Comparison of ENCODE assay signal across 1 cellular context in the genomic region with DNA sequence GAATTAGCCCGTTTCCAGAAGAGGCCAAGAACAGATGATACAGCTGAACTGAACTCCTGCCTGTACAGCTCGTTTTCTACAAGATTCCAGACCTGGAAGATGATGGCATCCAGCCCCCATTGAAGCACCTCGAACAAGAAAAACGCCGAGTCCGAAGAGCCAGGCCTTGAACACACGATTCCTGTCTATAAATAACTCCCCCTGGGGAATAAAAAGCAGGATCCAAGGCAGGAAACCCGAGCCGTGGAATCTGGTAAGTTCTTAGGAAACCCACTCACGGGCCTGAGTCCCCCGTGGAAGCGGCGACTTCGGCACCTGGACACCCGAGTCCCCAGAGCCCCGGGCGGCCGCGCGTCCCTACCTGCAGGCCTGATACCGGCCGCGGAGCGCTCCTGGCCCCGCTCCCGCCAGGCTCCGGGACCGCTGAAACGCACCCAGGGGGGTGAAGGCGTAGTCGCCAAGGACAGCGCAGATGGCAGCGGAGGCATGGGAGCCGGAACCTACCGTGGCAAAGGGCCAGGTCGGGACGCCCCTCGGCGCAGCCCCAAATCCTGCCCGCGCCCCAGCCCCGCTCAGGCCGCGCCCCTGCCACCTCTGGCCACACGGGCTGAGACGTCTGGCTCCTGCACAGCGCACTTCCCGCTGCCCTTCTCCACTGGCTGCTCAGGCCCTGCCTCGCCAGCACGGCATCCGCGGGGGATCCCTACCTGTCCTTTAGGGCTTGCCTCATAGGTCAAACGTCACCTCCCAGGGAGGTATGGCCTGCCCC.
TF ChIP-seq lines count a peak whose summit lies in the region.

No MANE protein-coding gene starts in this region.

TF ChIP-seq in HEK293, 187 proteins besides CTCF, POLR2A, EP300 and RAD21 (continued from another document and continues in another):
- TF ChIP-seq ZNF549 (tag by site-specific recombination; IDR thresholded peaks at IDR 0.05), result no peak
- peak; percentile 99 for TF ChIP-seq GLIS1 (tag by site-specific recombination; IDR thresholded peaks at IDR 0.05)
- TF ChIP-seq ZFP69B (tag by site-specific recombination; IDR thresholded peaks at IDR 0.05), result peak; percentile 82
- no peak for TF ChIP-seq ZFP41 (tag by site-specific recombination; IDR thresholded peaks at IDR 0.05; ENCODE audit: borderline replicate concordance)
- TF ChIP-seq ZNF16 (tag by site-specific recombination; IDR thresholded peaks at IDR 0.05; ENCODE audit: low read depth), result no peak
- TF ChIP-seq SP3 (tag by site-specific recombination; IDR thresholded peaks at IDR 0.05), result peak; percentile 39; the same call in 1 of the 2 replicates
- TF ChIP-seq, protein P1, sequence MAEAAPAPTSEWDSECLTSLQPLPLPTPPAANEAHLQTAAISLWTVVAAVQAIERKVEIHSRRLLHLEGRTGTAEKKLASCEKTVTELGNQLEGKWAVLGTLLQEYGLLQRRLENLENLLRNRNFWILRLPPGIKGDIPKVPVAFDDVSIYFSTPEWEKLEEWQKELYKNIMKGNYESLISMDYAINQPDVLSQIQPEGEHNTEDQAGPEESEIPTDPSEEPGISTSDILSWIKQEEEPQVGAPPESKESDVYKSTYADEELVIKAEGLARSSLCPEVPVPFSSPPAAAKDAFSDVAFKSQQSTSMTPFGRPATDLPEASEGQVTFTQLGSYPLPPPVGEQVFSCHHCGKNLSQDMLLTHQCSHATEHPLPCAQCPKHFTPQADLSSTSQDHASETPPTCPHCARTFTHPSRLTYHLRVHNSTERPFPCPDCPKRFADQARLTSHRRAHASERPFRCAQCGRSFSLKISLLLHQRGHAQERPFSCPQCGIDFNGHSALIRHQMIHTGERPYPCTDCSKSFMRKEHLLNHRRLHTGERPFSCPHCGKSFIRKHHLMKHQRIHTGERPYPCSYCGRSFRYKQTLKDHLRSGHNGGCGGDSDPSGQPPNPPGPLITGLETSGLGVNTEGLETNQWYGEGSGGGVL (tag by site-specific recombination; IDR thresholded peaks at IDR 0.05), result no peak
- peak; percentile 59; the same call in 1 of the 2 replicates for TF ChIP-seq ZNF394 (tag by site-specific recombination; IDR thresholded peaks at IDR 0.05; ENCODE audit: borderline replicate concordance)
- peak; percentile 35; the same call in 1 of the 2 replicates for TF ChIP-seq SP2 (tag by site-specific recombination; IDR thresholded peaks at IDR 0.05)
- TF ChIP-seq ZNF324 (tag by site-specific recombination; IDR thresholded peaks at IDR 0.05), result 0 out of 2 replicates have a peak, but pooled peaks have one; percentile 16
- TF ChIP-seq ZNF2 (tag by site-specific recombination; IDR thresholded peaks at IDR 0.05), result peak; percentile 63; the same call in 1 of the 2 replicates
- TF ChIP-seq, protein P2, sequence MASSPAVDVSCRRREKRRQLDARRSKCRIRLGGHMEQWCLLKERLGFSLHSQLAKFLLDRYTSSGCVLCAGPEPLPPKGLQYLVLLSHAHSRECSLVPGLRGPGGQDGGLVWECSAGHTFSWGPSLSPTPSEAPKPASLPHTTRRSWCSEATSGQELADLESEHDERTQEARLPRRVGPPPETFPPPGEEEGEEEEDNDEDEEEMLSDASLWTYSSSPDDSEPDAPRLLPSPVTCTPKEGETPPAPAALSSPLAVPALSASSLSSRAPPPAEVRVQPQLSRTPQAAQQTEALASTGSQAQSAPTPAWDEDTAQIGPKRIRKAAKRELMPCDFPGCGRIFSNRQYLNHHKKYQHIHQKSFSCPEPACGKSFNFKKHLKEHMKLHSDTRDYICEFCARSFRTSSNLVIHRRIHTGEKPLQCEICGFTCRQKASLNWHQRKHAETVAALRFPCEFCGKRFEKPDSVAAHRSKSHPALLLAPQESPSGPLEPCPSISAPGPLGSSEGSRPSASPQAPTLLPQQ (tag by site-specific recombination; IDR thresholded peaks at IDR 0.05), result peak; percentile 91
- peak; percentile 88 for TF ChIP-seq ZNF341 (tag by site-specific recombination; IDR thresholded peaks at IDR 0.05; ENCODE audit: low read depth)
- TF ChIP-seq ZNF433 (tag by site-specific recombination; IDR thresholded peaks at IDR 0.05; ENCODE audit: low read depth), result no peak
- TF ChIP-seq, protein P3, sequence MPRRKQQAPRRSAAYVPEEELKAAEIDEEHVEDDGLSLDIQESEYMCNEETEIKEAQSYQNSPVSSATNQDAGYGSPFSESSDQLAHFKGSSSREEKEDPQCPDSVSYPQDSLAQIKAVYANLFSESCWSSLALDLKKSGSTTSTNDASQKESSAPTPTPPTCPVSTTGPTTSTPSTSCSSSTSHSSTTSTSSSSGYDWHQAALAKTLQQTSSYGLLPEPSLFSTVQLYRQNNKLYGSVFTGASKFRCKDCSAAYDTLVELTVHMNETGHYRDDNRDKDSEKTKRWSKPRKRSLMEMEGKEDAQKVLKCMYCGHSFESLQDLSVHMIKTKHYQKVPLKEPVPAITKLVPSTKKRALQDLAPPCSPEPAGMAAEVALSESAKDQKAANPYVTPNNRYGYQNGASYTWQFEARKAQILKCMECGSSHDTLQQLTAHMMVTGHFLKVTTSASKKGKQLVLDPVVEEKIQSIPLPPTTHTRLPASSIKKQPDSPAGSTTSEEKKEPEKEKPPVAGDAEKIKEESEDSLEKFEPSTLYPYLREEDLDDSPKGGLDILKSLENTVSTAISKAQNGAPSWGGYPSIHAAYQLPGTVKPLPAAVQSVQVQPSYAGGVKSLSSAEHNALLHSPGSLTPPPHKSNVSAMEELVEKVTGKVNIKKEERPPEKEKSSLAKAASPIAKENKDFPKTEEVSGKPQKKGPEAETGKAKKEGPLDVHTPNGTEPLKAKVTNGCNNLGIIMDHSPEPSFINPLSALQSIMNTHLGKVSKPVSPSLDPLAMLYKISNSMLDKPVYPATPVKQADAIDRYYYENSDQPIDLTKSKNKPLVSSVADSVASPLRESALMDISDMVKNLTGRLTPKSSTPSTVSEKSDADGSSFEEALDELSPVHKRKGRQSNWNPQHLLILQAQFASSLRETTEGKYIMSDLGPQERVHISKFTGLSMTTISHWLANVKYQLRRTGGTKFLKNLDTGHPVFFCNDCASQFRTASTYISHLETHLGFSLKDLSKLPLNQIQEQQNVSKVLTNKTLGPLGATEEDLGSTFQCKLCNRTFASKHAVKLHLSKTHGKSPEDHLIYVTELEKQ (tag by site-specific recombination; IDR thresholded peaks at IDR 0.05; ENCODE audit: borderline replicate concordance), result peak; percentile 8; the same call in 1 of the 2 replicates
- TF ChIP-seq OSR2 (tag by site-specific recombination; IDR thresholded peaks at IDR 0.05), result peak; percentile 36
- TF ChIP-seq ZNF239 (tag by site-specific recombination; IDR thresholded peaks at IDR 0.05), result no peak
- peak; percentile 43 for TF ChIP-seq KLF16 (tag by site-specific recombination; IDR thresholded peaks at IDR 0.05)
- TF ChIP-seq ZNF248 (tag by site-specific recombination; IDR thresholded peaks at IDR 0.05), result no peak
- peak; percentile 72 for TF ChIP-seq ZFHX2 (tag by site-specific recombination; conservative IDR thresholded peaks at IDR 0.05)
- peak; percentile 72 for TF ChIP-seq SP7 (tag by site-specific recombination; IDR thresholded peaks at IDR 0.05)
- no peak for TF ChIP-seq SETDB1 (IDR thresholded peaks at IDR 0.05; ENCODE audit: insufficient read length, low read length)
- TF ChIP-seq ZNF561 (tag by site-specific recombination; IDR thresholded peaks at IDR 0.05; ENCODE audit: borderline replicate concordance), result peak; percentile 40; the same call in 1 of the 2 replicates
- TF ChIP-seq GLIS2 (tag by site-specific recombination; IDR thresholded peaks at IDR 0.05), result peak; percentile 85
- TF ChIP-seq, protein P4, sequence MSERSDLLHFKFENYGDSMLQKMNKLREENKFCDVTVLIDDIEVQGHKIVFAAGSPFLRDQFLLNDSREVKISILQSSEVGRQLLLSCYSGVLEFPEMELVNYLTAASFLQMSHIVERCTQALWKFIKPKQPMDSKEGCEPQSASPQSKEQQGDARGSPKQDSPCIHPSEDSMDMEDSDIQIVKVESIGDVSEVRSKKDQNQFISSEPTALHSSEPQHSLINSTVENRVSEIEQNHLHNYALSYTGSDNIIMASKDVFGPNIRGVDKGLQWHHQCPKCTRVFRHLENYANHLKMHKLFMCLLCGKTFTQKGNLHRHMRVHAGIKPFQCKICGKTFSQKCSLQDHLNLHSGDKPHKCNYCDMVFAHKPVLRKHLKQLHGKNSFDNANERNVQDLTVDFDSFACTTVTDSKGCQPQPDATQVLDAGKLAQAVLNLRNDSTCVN (tag by site-specific recombination; optimal IDR thresholded peaks at IDR 0.05), result peak; percentile 91
- TF ChIP-seq, protein P5, sequence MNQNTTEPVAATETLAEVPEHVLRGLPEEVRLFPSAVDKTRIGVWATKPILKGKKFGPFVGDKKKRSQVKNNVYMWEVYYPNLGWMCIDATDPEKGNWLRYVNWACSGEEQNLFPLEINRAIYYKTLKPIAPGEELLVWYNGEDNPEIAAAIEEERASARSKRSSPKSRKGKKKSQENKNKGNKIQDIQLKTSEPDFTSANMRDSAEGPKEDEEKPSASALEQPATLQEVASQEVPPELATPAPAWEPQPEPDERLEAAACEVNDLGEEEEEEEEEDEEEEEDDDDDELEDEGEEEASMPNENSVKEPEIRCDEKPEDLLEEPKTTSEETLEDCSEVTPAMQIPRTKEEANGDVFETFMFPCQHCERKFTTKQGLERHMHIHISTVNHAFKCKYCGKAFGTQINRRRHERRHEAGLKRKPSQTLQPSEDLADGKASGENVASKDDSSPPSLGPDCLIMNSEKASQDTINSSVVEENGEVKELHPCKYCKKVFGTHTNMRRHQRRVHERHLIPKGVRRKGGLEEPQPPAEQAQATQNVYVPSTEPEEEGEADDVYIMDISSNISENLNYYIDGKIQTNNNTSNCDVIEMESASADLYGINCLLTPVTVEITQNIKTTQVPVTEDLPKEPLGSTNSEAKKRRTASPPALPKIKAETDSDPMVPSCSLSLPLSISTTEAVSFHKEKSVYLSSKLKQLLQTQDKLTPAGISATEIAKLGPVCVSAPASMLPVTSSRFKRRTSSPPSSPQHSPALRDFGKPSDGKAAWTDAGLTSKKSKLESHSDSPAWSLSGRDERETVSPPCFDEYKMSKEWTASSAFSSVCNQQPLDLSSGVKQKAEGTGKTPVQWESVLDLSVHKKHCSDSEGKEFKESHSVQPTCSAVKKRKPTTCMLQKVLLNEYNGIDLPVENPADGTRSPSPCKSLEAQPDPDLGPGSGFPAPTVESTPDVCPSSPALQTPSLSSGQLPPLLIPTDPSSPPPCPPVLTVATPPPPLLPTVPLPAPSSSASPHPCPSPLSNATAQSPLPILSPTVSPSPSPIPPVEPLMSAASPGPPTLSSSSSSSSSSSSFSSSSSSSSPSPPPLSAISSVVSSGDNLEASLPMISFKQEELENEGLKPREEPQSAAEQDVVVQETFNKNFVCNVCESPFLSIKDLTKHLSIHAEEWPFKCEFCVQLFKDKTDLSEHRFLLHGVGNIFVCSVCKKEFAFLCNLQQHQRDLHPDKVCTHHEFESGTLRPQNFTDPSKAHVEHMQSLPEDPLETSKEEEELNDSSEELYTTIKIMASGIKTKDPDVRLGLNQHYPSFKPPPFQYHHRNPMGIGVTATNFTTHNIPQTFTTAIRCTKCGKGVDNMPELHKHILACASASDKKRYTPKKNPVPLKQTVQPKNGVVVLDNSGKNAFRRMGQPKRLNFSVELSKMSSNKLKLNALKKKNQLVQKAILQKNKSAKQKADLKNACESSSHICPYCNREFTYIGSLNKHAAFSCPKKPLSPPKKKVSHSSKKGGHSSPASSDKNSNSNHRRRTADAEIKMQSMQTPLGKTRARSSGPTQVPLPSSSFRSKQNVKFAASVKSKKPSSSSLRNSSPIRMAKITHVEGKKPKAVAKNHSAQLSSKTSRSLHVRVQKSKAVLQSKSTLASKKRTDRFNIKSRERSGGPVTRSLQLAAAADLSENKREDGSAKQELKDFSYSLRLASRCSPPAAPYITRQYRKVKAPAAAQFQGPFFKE (tag by site-specific recombination; IDR thresholded peaks at IDR 0.05; ENCODE audit: borderline replicate concordance), result peak; percentile 78; the same call in 1 of the 2 replicates
- TF ChIP-seq ZNF169 (tag by site-specific recombination; IDR thresholded peaks at IDR 0.05), result no peak
- peak; percentile 83 for TF ChIP-seq KLF1 (tag by site-specific recombination; IDR thresholded peaks at IDR 0.05)
- no peak for TF ChIP-seq TCF7L2 (IDR thresholded peaks at IDR 0.05; ENCODE audit: borderline replicate concordance, low read depth, low read length)
- no peak for TF ChIP-seq ZNF626 (tag by site-specific recombination; IDR thresholded peaks at IDR 0.05)
- TF ChIP-seq ZNF423 (tag by site-specific recombination; IDR thresholded peaks at IDR 0.05), result peak; percentile 82; the same call in 1 of the 2 replicates
- no peak for TF ChIP-seq ZNF621 (tag by site-specific recombination; IDR thresholded peaks at IDR 0.05)
- no peak for TF ChIP-seq ZNF624 (tag by site-specific recombination; IDR thresholded peaks at IDR 0.05)
- TF ChIP-seq, protein P6, sequence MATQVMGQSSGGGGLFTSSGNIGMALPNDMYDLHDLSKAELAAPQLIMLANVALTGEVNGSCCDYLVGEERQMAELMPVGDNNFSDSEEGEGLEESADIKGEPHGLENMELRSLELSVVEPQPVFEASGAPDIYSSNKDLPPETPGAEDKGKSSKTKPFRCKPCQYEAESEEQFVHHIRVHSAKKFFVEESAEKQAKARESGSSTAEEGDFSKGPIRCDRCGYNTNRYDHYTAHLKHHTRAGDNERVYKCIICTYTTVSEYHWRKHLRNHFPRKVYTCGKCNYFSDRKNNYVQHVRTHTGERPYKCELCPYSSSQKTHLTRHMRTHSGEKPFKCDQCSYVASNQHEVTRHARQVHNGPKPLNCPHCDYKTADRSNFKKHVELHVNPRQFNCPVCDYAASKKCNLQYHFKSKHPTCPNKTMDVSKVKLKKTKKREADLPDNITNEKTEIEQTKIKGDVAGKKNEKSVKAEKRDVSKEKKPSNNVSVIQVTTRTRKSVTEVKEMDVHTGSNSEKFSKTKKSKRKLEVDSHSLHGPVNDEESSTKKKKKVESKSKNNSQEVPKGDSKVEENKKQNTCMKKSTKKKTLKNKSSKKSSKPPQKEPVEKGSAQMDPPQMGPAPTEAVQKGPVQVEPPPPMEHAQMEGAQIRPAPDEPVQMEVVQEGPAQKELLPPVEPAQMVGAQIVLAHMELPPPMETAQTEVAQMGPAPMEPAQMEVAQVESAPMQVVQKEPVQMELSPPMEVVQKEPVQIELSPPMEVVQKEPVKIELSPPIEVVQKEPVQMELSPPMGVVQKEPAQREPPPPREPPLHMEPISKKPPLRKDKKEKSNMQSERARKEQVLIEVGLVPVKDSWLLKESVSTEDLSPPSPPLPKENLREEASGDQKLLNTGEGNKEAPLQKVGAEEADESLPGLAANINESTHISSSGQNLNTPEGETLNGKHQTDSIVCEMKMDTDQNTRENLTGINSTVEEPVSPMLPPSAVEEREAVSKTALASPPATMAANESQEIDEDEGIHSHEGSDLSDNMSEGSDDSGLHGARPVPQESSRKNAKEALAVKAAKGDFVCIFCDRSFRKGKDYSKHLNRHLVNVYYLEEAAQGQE (tag by site-specific recombination; IDR thresholded peaks at IDR 0.05), result peak; percentile 39; the same call in 1 of the 2 replicates
- TF ChIP-seq ZBTB21 (tag by site-specific recombination; IDR thresholded peaks at IDR 0.05), result no peak
- TF ChIP-seq, protein P7, sequence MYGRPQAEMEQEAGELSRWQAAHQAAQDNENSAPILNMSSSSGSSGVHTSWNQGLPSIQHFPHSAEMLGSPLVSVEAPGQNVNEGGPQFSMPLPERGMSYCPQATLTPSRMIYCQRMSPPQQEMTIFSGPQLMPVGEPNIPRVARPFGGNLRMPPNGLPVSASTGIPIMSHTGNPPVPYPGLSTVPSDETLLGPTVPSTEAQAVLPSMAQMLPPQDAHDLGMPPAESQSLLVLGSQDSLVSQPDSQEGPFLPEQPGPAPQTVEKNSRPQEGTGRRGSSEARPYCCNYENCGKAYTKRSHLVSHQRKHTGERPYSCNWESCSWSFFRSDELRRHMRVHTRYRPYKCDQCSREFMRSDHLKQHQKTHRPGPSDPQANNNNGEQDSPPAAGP (tag by site-specific recombination; IDR thresholded peaks at IDR 0.05), result 0 out of 2 replicates have a peak, but pooled peaks have one; percentile 27
- TF ChIP-seq ZNF510 (tag by site-specific recombination; IDR thresholded peaks at IDR 0.05; ENCODE audit: insufficient replicate concordance), result no peak
- peak; percentile 91 for TF ChIP-seq ZNF335 (tag by site-specific recombination; conservative IDR thresholded peaks at IDR 0.05)
- 0 out of 2 replicates have a peak, but pooled peaks have one; percentile 59 for TF ChIP-seq BCL11B (tag by site-specific recombination; IDR thresholded peaks at IDR 0.05; ENCODE audit: low read depth)
